ENCODE assay signal across 1 cellular context in genomic region chr2:138193416-138194213, GRCh38.
TF ChIP-seq lines count a peak whose summit lies in the region.

No MANE protein-coding gene starts in this region.

TF ChIP-seq in HepG2, 621 proteins besides CTCF, POLR2A, EP300 and RAD21 (continued from another document):
- TF ChIP-seq, protein P1, sequence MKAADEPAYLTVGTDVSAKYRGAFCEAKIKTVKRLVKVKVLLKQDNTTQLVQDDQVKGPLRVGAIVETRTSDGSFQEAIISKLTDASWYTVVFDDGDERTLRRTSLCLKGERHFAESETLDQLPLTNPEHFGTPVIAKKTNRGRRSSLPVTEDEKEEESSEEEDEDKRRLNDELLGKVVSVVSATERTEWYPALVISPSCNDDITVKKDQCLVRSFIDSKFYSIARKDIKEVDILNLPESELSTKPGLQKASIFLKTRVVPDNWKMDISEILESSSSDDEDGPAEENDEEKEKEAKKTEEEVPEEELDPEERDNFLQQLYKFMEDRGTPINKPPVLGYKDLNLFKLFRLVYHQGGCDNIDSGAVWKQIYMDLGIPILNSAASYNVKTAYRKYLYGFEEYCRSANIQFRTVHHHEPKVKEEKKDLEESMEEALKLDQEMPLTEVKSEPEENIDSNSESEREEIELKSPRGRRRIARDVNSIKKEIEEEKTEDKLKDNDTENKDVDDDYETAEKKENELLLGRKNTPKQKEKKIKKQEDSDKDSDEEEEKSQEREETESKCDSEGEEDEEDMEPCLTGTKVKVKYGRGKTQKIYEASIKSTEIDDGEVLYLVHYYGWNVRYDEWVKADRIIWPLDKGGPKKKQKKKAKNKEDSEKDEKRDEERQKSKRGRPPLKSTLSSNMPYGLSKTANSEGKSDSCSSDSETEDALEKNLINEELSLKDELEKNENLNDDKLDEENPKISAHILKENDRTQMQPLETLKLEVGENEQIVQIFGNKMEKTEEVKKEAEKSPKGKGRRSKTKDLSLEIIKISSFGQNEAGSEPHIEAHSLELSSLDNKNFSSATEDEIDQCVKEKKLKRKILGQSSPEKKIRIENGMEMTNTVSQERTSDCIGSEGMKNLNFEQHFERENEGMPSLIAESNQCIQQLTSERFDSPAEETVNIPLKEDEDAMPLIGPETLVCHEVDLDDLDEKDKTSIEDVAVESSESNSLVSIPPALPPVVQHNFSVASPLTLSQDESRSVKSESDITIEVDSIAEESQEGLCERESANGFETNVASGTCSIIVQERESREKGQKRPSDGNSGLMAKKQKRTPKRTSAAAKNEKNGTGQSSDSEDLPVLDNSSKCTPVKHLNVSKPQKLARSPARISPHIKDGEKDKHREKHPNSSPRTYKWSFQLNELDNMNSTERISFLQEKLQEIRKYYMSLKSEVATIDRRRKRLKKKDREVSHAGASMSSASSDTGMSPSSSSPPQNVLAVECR (CRISPR knock-in tag; IDR thresholded peaks at IDR 0.05; ENCODE audit: borderline replicate concordance): no peak
- TF ChIP-seq SOX6 (IDR thresholded peaks at IDR 0.05) (no peak), SOX6 (CRISPR knock-in tag; IDR thresholded peaks at IDR 0.05) (peak; percentile 51), ZNF557 (CRISPR knock-in tag; IDR thresholded peaks at IDR 0.05) (no peak), HOXA3 (CRISPR knock-in tag; IDR thresholded peaks at IDR 0.05) (peak; percentile 23; the same call in 1 of the 2 replicates), MAX (IDR thresholded peaks at IDR 0.05) (peak; percentile 50; the same call in 1 of the 2 replicates), POGZ (CRISPR knock-in tag; IDR thresholded peaks at IDR 0.05) (peak; percentile 79), FOXC1 (CRISPR knock-in tag; IDR thresholded peaks at IDR 0.05; ENCODE audit: borderline replicate concordance) (0 out of 2 replicates have a peak, but pooled peaks have one; percentile 26), ZKSCAN1 (IDR thresholded peaks at IDR 0.05; ENCODE audit: low read length) (0 out of 2 replicates have a peak, but pooled peaks have one; percentile 57), ZBTB43 (CRISPR knock-in tag; conservative IDR thresholded peaks at IDR 0.05) (no peak), BHLHE40 (IDR thresholded peaks at IDR 0.05; ENCODE audit: low read length) (peak; percentile 32; the same call in 1 of the 2 replicates), ZNF644 (CRISPR knock-in tag; IDR thresholded peaks at IDR 0.05; ENCODE audit: low read depth) (peak; percentile 42; the same call in 1 of the 2 replicates), ZMYM4 (CRISPR knock-in tag; IDR thresholded peaks at IDR 0.05) (peak; percentile 87)
- TF ChIP-seq, protein P2, sequence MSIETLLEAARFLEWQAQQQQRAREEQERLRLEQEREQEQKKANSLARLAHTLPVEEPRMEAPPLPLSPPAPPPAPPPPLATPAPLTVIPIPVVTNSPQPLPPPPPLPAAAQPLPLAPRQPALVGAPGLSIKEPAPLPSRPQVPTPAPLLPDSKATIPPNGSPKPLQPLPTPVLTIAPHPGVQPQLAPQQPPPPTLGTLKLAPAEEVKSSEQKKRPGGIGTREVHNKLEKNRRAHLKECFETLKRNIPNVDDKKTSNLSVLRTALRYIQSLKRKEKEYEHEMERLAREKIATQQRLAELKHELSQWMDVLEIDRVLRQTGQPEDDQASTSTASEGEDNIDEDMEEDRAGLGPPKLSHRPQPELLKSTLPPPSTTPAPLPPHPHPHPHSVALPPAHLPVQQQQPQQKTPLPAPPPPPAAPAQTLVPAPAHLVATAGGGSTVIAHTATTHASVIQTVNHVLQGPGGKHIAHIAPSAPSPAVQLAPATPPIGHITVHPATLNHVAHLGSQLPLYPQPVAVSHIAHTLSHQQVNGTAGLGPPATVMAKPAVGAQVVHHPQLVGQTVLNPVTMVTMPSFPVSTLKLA (IDR thresholded peaks at IDR 0.05): peak; percentile 73
